In genomic region chr1:94020764-94021579, GRCh38 we compare ENCODE assay signal across 14 cellular contexts.
A peak's percentile ranks its signal among the peaks of the same experiment; 100 is the strongest.
DNase-seq lines count a peak whose midpoint lies in the region; ATAC-seq, FAIRE-seq and TF ChIP-seq lines count a peak whose summit lies in the region.
"Had no signal": no experiment of that assay in that cellular context is flagged by ENCODE, and none has a peak within 500 bp of the region (broad histone marks: within the 10 kb centered on the region; RNA-seq: fewer than 3 reads in every experiment).

No MANE protein-coding gene starts in this region.

- H3K79me2 ChIP-seq in HepG2 (ENCODE audit: insufficient read depth, low read length) = no peaks in the 10 kb centered on the region
- no peaks in the 10 kb centered on the region for H3K79me2 ChIP-seq in SK-N-SH (ENCODE audit: insufficient read depth)

- H3K4me2 ChIP-seq in HepG2 (ENCODE audit: low read depth, low read length) (peak overlapping the region; percentile 69), SK-N-SH (no peak overlapping the region)

- H3K9me3 ChIP-seq in AG04450 (ENCODE audit: control insufficient read depth, insufficient read depth, low read length) = no peaks in the 10 kb centered on the region
- H3K9me3 ChIP-seq in HepG2 (ENCODE audit: low read length) = no peaks in the 10 kb centered on the region
- H3K9me3 ChIP-seq in SK-N-SH = no peaks in the 10 kb centered on the region

- H3K27ac ChIP-seq in AG04450 (ENCODE audit: low read depth, low read length) (peak overlapping the region; percentile 97), HepG2 (ENCODE audit: extremely low read length, insufficient read depth, low read length) (no peak overlapping the region), SK-N-SH (ENCODE audit: low read depth in 2 of 2, low read length in 1 of 2) (no peak overlapping the region)

- in situ Hi-C loops in HepG2 (cut with HindIII; ENCODE audit: extremely low pct_ligation_motif_present, low pct_unique_long_range_greater_than_20kb) = loop anchor here (10.0 kb wide), 1 partner anchor 444 kb away; no protein-coding TSS in a partner anchor

- H4K20me1 ChIP-seq in HepG2 (ENCODE audit: insufficient read depth, low read length) = no peaks in the 10 kb centered on the region
- H4K20me1 ChIP-seq in SK-N-SH (ENCODE audit: insufficient read depth) = no peaks in the 10 kb centered on the region

- TF ChIP-seq CTCF in AG04450 (IDR thresholded peaks at IDR 0.05; ENCODE audit: low read depth, low read length) (no peak), HepG2 (CRISPR knock-in tag; IDR thresholded peaks at IDR 0.05) (peak; percentile 31), SK-N-SH (IDR thresholded peaks at IDR 0.05) (no peak)

- H2AFZ ChIP-seq in HepG2 (ENCODE audit: low read length) (no peak overlapping the region), SK-N-SH (ENCODE audit: low read depth) (no peak overlapping the region)

- no peaks in the 10 kb centered on the region for H3K9me2 ChIP-seq in SK-N-SH

- H3K4me3 ChIP-seq in AG04450 (ENCODE audit: low read depth, low read length) (no peak overlapping the region), HepG2 (replicated peaks in 1 of 3; ENCODE audit: insufficient read depth in 1 of 3, low read depth in 2 of 3, low read length in 3 of 3) (peak overlapping the region in 1 of 3 experiments; percentile 25; a peak in 2 of 6 replicates), SK-N-SH (ENCODE audit: low read depth in 2 of 2, low read length in 1 of 2) (no peak overlapping the region)

- no peaks in the 10 kb centered on the region for H3K36me3 ChIP-seq in HepG2 (replicated peaks in 1 of 2; ENCODE audit: control insufficient read depth in 1 of 2, insufficient read depth in 2 of 2, low read length in 2 of 2)
- H3K36me3 ChIP-seq in SK-N-SH (replicated peaks in 1 of 2; ENCODE audit: control insufficient read depth in 1 of 2, insufficient read depth in 2 of 2, low read length in 1 of 2) = no peaks in the 10 kb centered on the region

- no peak for TF ChIP-seq POLR2A in HepG2 (IDR thresholded peaks at IDR 0.05; ENCODE audit: insufficient read depth in 1 of 2, low read depth in 2 of 2, low read length in 2 of 2)

- ATAC-seq in HepG2 (peak; percentile 16; the same call in 1 of the 3 replicates), GM21381 (IDR thresholded peaks at IDR 0.05; ENCODE audit: unreplicated experiment) (no peak), GM21786 (IDR thresholded peaks at IDR 0.05; ENCODE audit: unreplicated experiment) (no peak), HG03442 (IDR thresholded peaks at IDR 0.05; ENCODE audit: unreplicated experiment) (no peak)
- ATAC-seq: activated CD4-positive, alpha-beta T cell treated with anti-CD3 and anti-CD28 coated beads for 36 hours; activated naive CD4-positive, alpha-beta T cell treated with anti-CD3 and anti-CD28 coated beads, Interleukin-2, amount 50 U/mL, for 72 hours; stimulated activated naive CD8-positive, alpha-beta T cell treated with anti-CD3 and anti-CD28 coated beads, Interleukin-15, amount 100 ng/mL, for 72 hours had no signal

- no peak for TF ChIP-seq EP300 in Ishikawa (IDR thresholded peaks at IDR 0.05; ENCODE audit: borderline replicate concordance)
- TF ChIP-seq EP300 in HepG2 (IDR thresholded peaks at IDR 0.05; ENCODE audit: low read depth in 2 of 2, low read length in 2 of 2) = no peak
- TF ChIP-seq EP300 in HepG2 (CRISPR knock-in tag; IDR thresholded peaks at IDR 0.05; ENCODE audit: borderline replicate concordance) = no peak
- TF ChIP-seq EP300 in SK-N-SH (IDR thresholded peaks at IDR 0.05; ENCODE audit: borderline replicate concordance in 1 of 2, low read depth in 1 of 2, low read length in 1 of 2) = no peak

- H3K27me3 ChIP-seq in AG04450 (ENCODE audit: control insufficient read depth, insufficient read depth, low read length) (no peaks in the 10 kb centered on the region), HepG2 (ENCODE audit: control insufficient read depth in 1 of 2, insufficient read depth in 2 of 2, low read length in 2 of 2) (peaks cover 0 to 20% of the 10 kb centered on the region in 2 experiments; a peak in 4 of 5 replicates), SK-N-SH (ENCODE audit: insufficient read depth) (no peaks in the 10 kb centered on the region)

- no peaks in the 10 kb centered on the region for H3F3A ChIP-seq in SK-N-SH (replicated peaks; ENCODE audit: insufficient read depth)

- CTCF ChIA-PET in AG04450 (lab: Charles Lee) (interaction anchor here (1.0 to 10.1 kb wide), 7 partner anchors 19 to 443 kb away, joined by 3 to 443 read pairs (median 8); partner anchors contain the start of gene GCLM), HepG2 (lab: Yijun Ruan, JAX; ENCODE audit: low intra/inter-chr PET ratio, low total read pairs) (no interaction called here), SK-N-SH (lab: Yijun Ruan, JAX) (interaction anchor here (1.7 to 35.1 kb wide), 4 partner anchors 19 to 313 kb away, joined by 3 to 889 read pairs (median 164); partner anchors contain the start of gene ARHGAP29)

- H3K4me1 ChIP-seq in HepG2 (ENCODE audit: insufficient read depth, low read length) (peaks cover 44% of the 10 kb centered on the region), SK-N-SH (ENCODE audit: control insufficient read depth in 1 of 2, insufficient read depth in 2 of 2, low read depth in 1 of 2, low read length in 1 of 2) (peaks cover 0 to 8% of the 10 kb centered on the region in 2 experiments; a peak in 1 of 4 replicates)

- DNase-seq in AG04450 (ENCODE audit: low read depth, low spot score) = peak; percentile 93
- DNase-seq in dermis blood vessel endothelial cell = peak; percentile 73
- DNase-seq in HepG2 (ENCODE audit: low spot score) = no peak
- no peak for DNase-seq in SK-N-SH
- DNase-seq: activated CD4-positive, alpha-beta T cell treated with anti-CD3 and anti-CD28 coated beads for 36 hours; CD4-positive, alpha-beta T cell; midbrain; NCI-H1048; stimulated activated naive CD8-positive, alpha-beta T cell treated with anti-CD3 and anti-CD28 coated beads, Interleukin-15, amount 100 ng/mL, for 72 hours had no signal

- intact Hi-C loops in HepG2 (cut with micrococcal nuclease; ENCODE audit: unreplicated experiment) = no loop called here

- POLR2A ChIA-PET in AG04450 (lab: Yijun Ruan, JAX) (interaction anchor here (0.6 to 2.9 kb wide), 7 partner anchors 16 to 216 kb away, joined by 3 to 31 read pairs (median 4); partner anchors contain the start of genes ARHGAP29 and GCLM), HepG2 (lab: Yijun Ruan, JAX) (interaction anchor here (0.8 to 1.8 kb wide), 5 partner anchors 12 to 112 kb away, joined by 3 to 7 read pairs (median 4); no protein-coding TSS in a partner anchor), SK-N-SH (lab: Yijun Ruan, JAX) (interaction anchor here (0.5 kb wide), 1 partner anchor 312 kb away, joined by 6 read pairs; no protein-coding TSS in a partner anchor)

- no TSS peak for BruUV-seq in HepG2 (replicated peaks; lab: Mats Ljungman, UMichigan)

- H3K9ac ChIP-seq in HepG2 (ENCODE audit: insufficient read depth, low read depth, low read length) (no peak overlapping the region), SK-N-SH (no peak overlapping the region)

- WGBS in HepG2 (ENCODE audit: low lambda C conversion rate) = 14% methylated on average over 10 of the region's 10 CpGs
- 85% methylated on average over 9 of the region's 10 CpGs for WGBS in SK-N-SH (ENCODE audit: low lambda C conversion rate)

- TF ChIP-seq RAD21 in Ishikawa (IDR thresholded peaks at IDR 0.05; ENCODE audit: low read depth) (peak; percentile 38), HepG2 (CRISPR knock-in tag; IDR thresholded peaks at IDR 0.05) (no peak), SK-N-SH (IDR thresholded peaks at IDR 0.05; ENCODE audit: low read length) (no peak)

- no peak for FAIRE-seq in HepG2 (lab: Jason Lieb, UNC)

TF ChIP-seq in Ishikawa, 13 proteins besides CTCF, POLR2A, EP300 and RAD21 (continues in another document):
- no peak for TF ChIP-seq CREB1 (IDR thresholded peaks at IDR 0.05; ENCODE audit: low read depth)

TF ChIP-seq in HepG2, 621 proteins besides CTCF, POLR2A, EP300 and RAD21 (continues in another document):
- TF ChIP-seq HDAC2 (CRISPR knock-in tag; IDR thresholded peaks at IDR 0.05) (no peak), ZNF160 (CRISPR knock-in tag; IDR thresholded peaks at IDR 0.05) (no peak), ZNF660 (CRISPR knock-in tag; IDR thresholded peaks at IDR 0.05; ENCODE audit: borderline replicate concordance, low read depth) (no peak), GTF3A (CRISPR knock-in tag; conservative IDR thresholded peaks at IDR 0.05) (no peak), ZBTB3 (CRISPR knock-in tag; IDR thresholded peaks at IDR 0.05; ENCODE audit: borderline replicate concordance, low read depth) (no peak), FOXK2 (IDR thresholded peaks at IDR 0.05) (no peak), ZEB1 (IDR thresholded peaks at IDR 0.05; ENCODE audit: insufficient replicate concordance, low read depth) (no peak), ZSCAN21 (CRISPR knock-in tag; IDR thresholded peaks at IDR 0.05; ENCODE audit: borderline replicate concordance) (no peak), TBX3 (IDR thresholded peaks at IDR 0.05; ENCODE audit: borderline replicate concordance) (no peak), ZSCAN29 (CRISPR knock-in tag; conservative IDR thresholded peaks at IDR 0.05) (no peak), HOXA5 (CRISPR knock-in tag; IDR thresholded peaks at IDR 0.05) (no peak), FLYWCH1 (CRISPR knock-in tag; IDR thresholded peaks at IDR 0.05) (no peak)

TF ChIP-seq in SK-N-SH, 30 proteins besides CTCF, POLR2A, EP300 and RAD21 (continues in another document):
- no peak for TF ChIP-seq MAX (IDR thresholded peaks at IDR 0.05; ENCODE audit: low read depth)
- no peak for TF ChIP-seq GABPA (IDR thresholded peaks at IDR 0.05; ENCODE audit: low read depth)
- TF ChIP-seq NRF1 (IDR thresholded peaks at IDR 0.05; ENCODE audit: low read depth, low read length) = no peak
- TF ChIP-seq YY1 (IDR thresholded peaks at IDR 0.05; ENCODE audit: low read depth) = no peak

Comparison
In these comparisons a context has a peak if more than half of its experiments do, and no peak if none do; other contexts are left out.
1. DNase-seq: peak in AG04450 (single experiment) and dermis blood vessel endothelial cell (single experiment); none in HepG2 (single experiment) and SK-N-SH (single experiment).